In the genomic region with DNA sequence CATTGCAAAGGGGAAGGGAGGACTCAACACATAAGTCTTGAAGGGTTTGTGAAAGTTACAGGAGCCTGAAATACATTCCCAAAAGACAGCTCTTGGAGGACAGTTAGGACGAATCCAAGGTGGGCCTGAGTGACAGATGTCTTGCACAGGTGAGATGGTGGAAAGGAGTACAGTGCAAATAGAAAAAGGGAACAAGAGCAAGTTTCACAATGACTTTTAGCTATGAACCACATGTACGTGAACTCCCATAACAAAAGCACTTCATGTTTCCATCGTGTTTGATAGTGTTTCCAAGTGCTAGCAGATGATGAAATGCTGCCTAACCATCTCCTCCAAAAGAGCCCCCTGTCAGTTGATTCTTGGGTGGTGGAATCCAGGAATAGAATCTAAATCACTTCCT, we compare ENCODE assay signal across 10 cellular contexts. TPM values are rescaled to one million over a fixed set of nuclear protein-coding genes. Genes with fewer than 3 reads are reported as not detected.
DNase-seq lines count a peak whose midpoint lies in the region; ATAC-seq and TF ChIP-seq lines count a peak whose summit lies in the region.
"Had no signal": no experiment of that assay in that cellular context is flagged by ENCODE, and none has a peak within 500 bp of the region (broad histone marks: within the 10 kb centered on the region; RNA-seq: fewer than 3 reads in every experiment).

No MANE protein-coding gene starts in this region.

- no TSS peak for BruUV-seq in mammary epithelial cell (replicated peaks; lab: Mats Ljungman, UMichigan)

- no peaks in the 10 kb centered on the region for H3K79me2 ChIP-seq in mammary epithelial cell (ENCODE audit: insufficient read depth, low read length)

- H3K27me3 ChIP-seq in mammary epithelial cell (ENCODE audit: insufficient read depth, low read length) = peaks cover 8% of the 10 kb centered on the region

- H4K20me1 ChIP-seq in mammary epithelial cell (ENCODE audit: insufficient read depth, low read length) = no peaks in the 10 kb centered on the region

- H3K4me3 ChIP-seq in mammary epithelial cell (replicated peaks in 1 of 3; ENCODE audit: insufficient read depth in 1 of 3, low read depth in 2 of 3, low read length in 3 of 3) = no peak overlapping the region

- ATAC-seq in GM18519 (IDR thresholded peaks at IDR 0.05; ENCODE audit: low FRiP score, unreplicated experiment) (peak; percentile 94), GM21576 (IDR thresholded peaks at IDR 0.05; ENCODE audit: unreplicated experiment) (peak; percentile 92), HG03457 (IDR thresholded peaks at IDR 0.05; ENCODE audit: unreplicated experiment) (peak; percentile 87), esophagus mucosa (peak; percentile 26)

- intact Hi-C loops in mammary epithelial cell (cut with micrococcal nuclease) = no loop called here

- H3K9ac ChIP-seq in mammary epithelial cell (ENCODE audit: insufficient read depth, low read length) = no peak overlapping the region
- H3K9ac ChIP-seq: KMS-11 had no signal

- dilution Hi-C loops in mammary epithelial cell (cut with HindIII; ENCODE audit: low sequenced_read_pairs) = no loop called here

- no peak overlapping the region for H3K4me2 ChIP-seq in mammary epithelial cell (ENCODE audit: insufficient read depth, low read depth, low read length)
- H3K4me2 ChIP-seq: KMS-11 had no signal

- in situ Hi-C loops in mammary epithelial cell (cut with MboI; ENCODE audit: low sequenced_read_pairs in 2 of 2) = loop anchor here in 1 of 2 donors (25.0 kb wide), 1 partner anchor 512 kb away; no protein-coding TSS in a partner anchor

- whole genome bisulfite sequencing in mammary epithelial cell (ENCODE audit: low coverage, missing lambda C conversion rate) = 57% methylated on average over 3 of the region's 3 CpGs

- H3K4me1 ChIP-seq in mammary epithelial cell (ENCODE audit: insufficient read depth, low read length) = no peaks in the 10 kb centered on the region

- no peak for TF ChIP-seq CTCF in mammary epithelial cell (conservative IDR thresholded peaks at IDR 0.05 in 1 of 2, IDR thresholded peaks at IDR 0.05 in 1 of 2; ENCODE audit: extremely low read depth in 1 of 2, insufficient read depth in 1 of 2, low read depth in 1 of 2, low read length in 2 of 2)

- no peak for DNase-seq in DMS153 treated with DMSO at 0.1 percent for 48 hours (lab: John Stamatoyannopoulos, UW; ENCODE audit: unreplicated experiment)
- no peak for DNase-seq in mammary epithelial cell
- no peak for DNase-seq in OCI-M2 (lab: John Stamatoyannopoulos, UW; ENCODE audit: unreplicated experiment)
- no peak for DNase-seq in kidney tubule cell (ENCODE audit: low spot score)

- H3K36me3 ChIP-seq in mammary epithelial cell (ENCODE audit: insufficient read depth, low read length) = no peaks in the 10 kb centered on the region

- no peak overlapping the region for H3K27ac ChIP-seq in mammary epithelial cell (ENCODE audit: insufficient read depth, low read depth, low read length)
- H3K27ac ChIP-seq: KMS-11 had no signal

- no peak overlapping the region for H2AFZ ChIP-seq in mammary epithelial cell (ENCODE audit: low read depth, low read length)

- CTCF ChIA-PET in mammary epithelial cell (lab: Charles Lee; ENCODE audit: low non-redundant PET) = no interaction called here

- no peaks in the 10 kb centered on the region for H3K9me3 ChIP-seq in mammary epithelial cell (replicated peaks; ENCODE audit: insufficient read depth, low read length)

RNA-seq across cellular contexts. Expression of gene IL18RAP, which starts 1.8 kb away (rescaled TPM):
- total RNA-seq in esophagus mucosa = 0.64 TPM
- total RNA-seq in mammary epithelial cell = not detected
- polyA plus RNA-seq in mammary epithelial cell = not detected
- polyA minus RNA-seq in mammary epithelial cell = not detected
- total RNA-seq: osteoblast had no signal

RNA-seq across cellular contexts. Expression of gene SLC9A4, which starts 48.3 kb away (rescaled TPM):
- 0.08 TPM for total RNA-seq in esophagus mucosa
- total RNA-seq in mammary epithelial cell = under 1 TPM in 1 of 2 donors, not detected in 1; 0.07 TPM
- polyA plus RNA-seq in mammary epithelial cell = not detected
- polyA minus RNA-seq in mammary epithelial cell = not detected
- total RNA-seq: osteoblast had no signal

Comparison
In these comparisons a context has a peak if more than half of its experiments do, and no peak if none do; other contexts are left out.
1. ATAC-seq: peak in every context shown above with its lines; median percentile 94 in GM18519; 92 in GM21576; 87 in HG03457; 26 in esophagus mucosa.